ENCODE assay signal across 8 cellular contexts in the genomic region with DNA sequence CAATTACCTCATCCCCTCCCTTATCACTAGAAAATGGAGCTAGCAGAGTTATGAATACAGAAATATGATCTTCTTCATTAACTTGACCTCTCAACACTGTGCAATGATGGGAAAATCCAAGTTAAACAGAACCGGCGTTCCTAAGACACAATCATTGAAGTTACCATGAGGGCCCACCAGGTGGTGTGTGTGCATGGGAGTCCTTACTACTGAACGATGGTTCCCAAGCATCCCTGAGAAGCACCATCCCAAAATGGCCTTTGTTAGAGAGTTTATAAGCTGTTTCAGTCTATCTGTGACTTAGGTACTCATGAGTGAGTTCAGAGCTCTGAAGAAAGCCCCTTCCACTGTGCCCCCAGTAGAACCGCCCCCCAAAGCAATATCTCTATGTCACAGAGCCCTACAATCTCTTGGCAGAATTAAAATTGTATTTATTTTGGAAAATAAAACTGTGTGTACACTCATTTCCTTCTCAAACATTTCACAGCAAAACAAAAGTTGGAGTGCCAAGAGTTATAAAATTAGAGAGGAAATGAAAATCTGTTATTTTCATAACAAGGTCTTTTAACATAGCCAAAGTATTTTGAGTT. TPM values are rescaled to one million over a fixed set of nuclear protein-coding genes. Genes with fewer than 3 reads are reported as not detected.
DNase-seq lines count a peak whose midpoint lies in the region; ATAC-seq, FAIRE-seq and TF ChIP-seq lines count a peak whose summit lies in the region.

No MANE protein-coding gene starts in this region.

- no peak for TF ChIP-seq EP300 in tibial nerve (IDR thresholded peaks at IDR 0.05)

- H3K4me3 ChIP-seq in choroid plexus epithelial cell (ENCODE audit: low read depth, low read length) (no peak overlapping the region), liver (ENCODE audit: low read depth in 1 of 3, low read length in 3 of 3) (no peak overlapping the region), tibial nerve (no peak overlapping the region)
- H3K4me3 ChIP-seq in CD8-positive, alpha-beta memory T cell (ENCODE audit: low read length): no peak overlapping the region

- H3K9me3 ChIP-seq in liver (ENCODE audit: control insufficient read depth in 4 of 4, low read length in 3 of 4) (no peaks in the 10 kb centered on the region), tibial nerve (no peaks in the 10 kb centered on the region)
- H3K9me3 ChIP-seq in CD8-positive, alpha-beta memory T cell (ENCODE audit: low read length): no peaks in the 10 kb centered on the region

- POLR2A ChIA-PET in CD8-positive, alpha-beta memory T cell (lab: Charles Lee): no interaction called here

- TF ChIP-seq CTCF in choroid plexus epithelial cell (conservative IDR thresholded peaks at IDR 0.05; ENCODE audit: low read depth, low read length): peak; percentile 68
- peak; percentile 56 for TF ChIP-seq CTCF in liver (IDR thresholded peaks at IDR 0.05; ENCODE audit: low read depth, low read length, missing input control)
- peak; percentile 34 to 57 (median 46) for TF ChIP-seq CTCF in tibial nerve (IDR thresholded peaks at IDR 0.05)

- H3K9me3 Mint-ChIP-seq in CD8-positive, alpha-beta memory T cell: no peaks in the 10 kb centered on the region

- no peaks in the 10 kb centered on the region for H3K4me1 ChIP-seq in liver (ENCODE audit: control insufficient read depth in 4 of 4, insufficient read depth in 4 of 4, low read length in 3 of 4)
- no peaks in the 10 kb centered on the region for H3K4me1 ChIP-seq in tibial nerve
- no peaks in the 10 kb centered on the region for H3K4me1 ChIP-seq in CD8-positive, alpha-beta memory T cell (ENCODE audit: insufficient read depth, low read length)

- no peak overlapping the region for H3K9ac ChIP-seq in liver (ENCODE audit: low read depth in 1 of 2, low read length in 2 of 2)

- FAIRE-seq in HTR-8/SVneo (lab: Jason Lieb, UNC): no peak

- peaks cover 0 to 4% (median 2%) of the 10 kb centered on the region in 4 donors for H3K27me3 ChIP-seq in liver (ENCODE audit: control insufficient read depth in 4 of 4, insufficient read depth in 4 of 4, low read length in 3 of 4)
- H3K27me3 ChIP-seq in tibial nerve: no peaks in the 10 kb centered on the region
- no peaks in the 10 kb centered on the region for H3K27me3 ChIP-seq in CD8-positive, alpha-beta memory T cell (ENCODE audit: insufficient read depth, low read length, poor library complexity, severe bottlenecking)

- peak overlapping the region in 1 of 8 donors; percentile 36 for H3K27ac Mint-ChIP-seq in CD8-positive, alpha-beta memory T cell

- TF ChIP-seq POLR2A in tibial nerve (IDR thresholded peaks at IDR 0.05): no peak

- DNase-seq in DMS53 (lab: John Stamatoyannopoulos, UW) (peak; percentile 64), HTR-8/SVneo (ENCODE audit: insufficient read length, low spot score) (peak; percentile 38), OCI-M1 (lab: John Stamatoyannopoulos, UW) (peak; percentile 63), choroid plexus epithelial cell (ENCODE audit: low read depth) (peak; percentile 68), tibial nerve (ENCODE audit: low spot score in 2 of 2) (peak in 1 of 2 donors; percentile 64)
- no peak for DNase-seq in CD8-positive, alpha-beta memory T cell

- no peak overlapping the region for H3K4me3 Mint-ChIP-seq in CD8-positive, alpha-beta memory T cell

- peak; percentile 77 to 87 for TF ChIP-seq RAD21 in liver (IDR thresholded peaks at IDR 0.05)

- H3K27ac ChIP-seq in liver (ENCODE audit: low read depth in 1 of 2, low read length in 2 of 2) (no peak overlapping the region), tibial nerve (no peak overlapping the region)
- H3K27ac ChIP-seq in CD8-positive, alpha-beta memory T cell (ENCODE audit: low read depth, low read length): no peak overlapping the region

- H3K36me3 ChIP-seq in liver (ENCODE audit: control insufficient read depth in 4 of 4, insufficient read depth in 3 of 4, low read depth in 1 of 4, low read length in 3 of 4): no peaks in the 10 kb centered on the region
- H3K36me3 ChIP-seq in tibial nerve: no peaks in the 10 kb centered on the region
- no peaks in the 10 kb centered on the region for H3K36me3 ChIP-seq in CD8-positive, alpha-beta memory T cell (ENCODE audit: insufficient read depth, low read length)

- CTCF ChIA-PET in CD8-positive, alpha-beta memory T cell (lab: Charles Lee): no interaction called here

- no peaks in the 10 kb centered on the region for H3K4me1 Mint-ChIP-seq in CD8-positive, alpha-beta memory T cell

- peak; percentile 41 for ATAC-seq in GM19468 (IDR thresholded peaks at IDR 0.05; ENCODE audit: extremely low read depth, unreplicated experiment)

- 12% methylated on average over 4 of the region's 4 CpGs for WGBS in liver
- 12 to 16% methylated on average over 4 of the region's 4 CpGs for WGBS in tibial nerve, 2 donors

- no peaks in the 10 kb centered on the region for H3K27me3 Mint-ChIP-seq in CD8-positive, alpha-beta memory T cell

- no peaks in the 10 kb centered on the region for H3K36me3 Mint-ChIP-seq in CD8-positive, alpha-beta memory T cell

TF ChIP-seq in liver, 16 proteins besides CTCF, POLR2A, EP300 and RAD21:
- TF ChIP-seq, protein P1, sequence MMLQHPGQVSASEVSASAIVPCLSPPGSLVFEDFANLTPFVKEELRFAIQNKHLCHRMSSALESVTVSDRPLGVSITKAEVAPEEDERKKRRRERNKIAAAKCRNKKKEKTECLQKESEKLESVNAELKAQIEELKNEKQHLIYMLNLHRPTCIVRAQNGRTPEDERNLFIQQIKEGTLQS (IDR thresholded peaks at IDR 0.05): no peak
- TF ChIP-seq, protein P2, sequence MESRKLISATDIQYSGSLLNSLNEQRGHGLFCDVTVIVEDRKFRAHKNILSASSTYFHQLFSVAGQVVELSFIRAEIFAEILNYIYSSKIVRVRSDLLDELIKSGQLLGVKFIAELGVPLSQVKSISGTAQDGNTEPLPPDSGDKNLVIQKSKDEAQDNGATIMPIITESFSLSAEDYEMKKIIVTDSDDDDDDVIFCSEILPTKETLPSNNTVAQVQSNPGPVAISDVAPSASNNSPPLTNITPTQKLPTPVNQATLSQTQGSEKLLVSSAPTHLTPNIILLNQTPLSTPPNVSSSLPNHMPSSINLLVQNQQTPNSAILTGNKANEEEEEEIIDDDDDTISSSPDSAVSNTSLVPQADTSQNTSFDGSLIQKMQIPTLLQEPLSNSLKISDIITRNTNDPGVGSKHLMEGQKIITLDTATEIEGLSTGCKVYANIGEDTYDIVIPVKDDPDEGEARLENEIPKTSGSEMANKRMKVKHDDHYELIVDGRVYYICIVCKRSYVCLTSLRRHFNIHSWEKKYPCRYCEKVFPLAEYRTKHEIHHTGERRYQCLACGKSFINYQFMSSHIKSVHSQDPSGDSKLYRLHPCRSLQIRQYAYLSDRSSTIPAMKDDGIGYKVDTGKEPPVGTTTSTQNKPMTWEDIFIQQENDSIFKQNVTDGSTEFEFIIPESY (IDR thresholded peaks at IDR 0.05): no peak
- TF ChIP-seq, protein P3, sequence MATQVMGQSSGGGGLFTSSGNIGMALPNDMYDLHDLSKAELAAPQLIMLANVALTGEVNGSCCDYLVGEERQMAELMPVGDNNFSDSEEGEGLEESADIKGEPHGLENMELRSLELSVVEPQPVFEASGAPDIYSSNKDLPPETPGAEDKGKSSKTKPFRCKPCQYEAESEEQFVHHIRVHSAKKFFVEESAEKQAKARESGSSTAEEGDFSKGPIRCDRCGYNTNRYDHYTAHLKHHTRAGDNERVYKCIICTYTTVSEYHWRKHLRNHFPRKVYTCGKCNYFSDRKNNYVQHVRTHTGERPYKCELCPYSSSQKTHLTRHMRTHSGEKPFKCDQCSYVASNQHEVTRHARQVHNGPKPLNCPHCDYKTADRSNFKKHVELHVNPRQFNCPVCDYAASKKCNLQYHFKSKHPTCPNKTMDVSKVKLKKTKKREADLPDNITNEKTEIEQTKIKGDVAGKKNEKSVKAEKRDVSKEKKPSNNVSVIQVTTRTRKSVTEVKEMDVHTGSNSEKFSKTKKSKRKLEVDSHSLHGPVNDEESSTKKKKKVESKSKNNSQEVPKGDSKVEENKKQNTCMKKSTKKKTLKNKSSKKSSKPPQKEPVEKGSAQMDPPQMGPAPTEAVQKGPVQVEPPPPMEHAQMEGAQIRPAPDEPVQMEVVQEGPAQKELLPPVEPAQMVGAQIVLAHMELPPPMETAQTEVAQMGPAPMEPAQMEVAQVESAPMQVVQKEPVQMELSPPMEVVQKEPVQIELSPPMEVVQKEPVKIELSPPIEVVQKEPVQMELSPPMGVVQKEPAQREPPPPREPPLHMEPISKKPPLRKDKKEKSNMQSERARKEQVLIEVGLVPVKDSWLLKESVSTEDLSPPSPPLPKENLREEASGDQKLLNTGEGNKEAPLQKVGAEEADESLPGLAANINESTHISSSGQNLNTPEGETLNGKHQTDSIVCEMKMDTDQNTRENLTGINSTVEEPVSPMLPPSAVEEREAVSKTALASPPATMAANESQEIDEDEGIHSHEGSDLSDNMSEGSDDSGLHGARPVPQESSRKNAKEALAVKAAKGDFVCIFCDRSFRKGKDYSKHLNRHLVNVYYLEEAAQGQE (IDR thresholded peaks at IDR 0.05): no peak
- TF ChIP-seq SP1 (IDR thresholded peaks at IDR 0.05) (no peak), HNF4A (conservative IDR thresholded peaks at IDR 0.05) (no peak), RXRA (IDR thresholded peaks at IDR 0.05) (no peak), YY1 (IDR thresholded peaks at IDR 0.05) (no peak), HNF4G (IDR thresholded peaks at IDR 0.05) (no peak), GABPA (IDR thresholded peaks at IDR 0.05 in 1 of 2, conservative IDR thresholded peaks at IDR 0.05 in 1 of 2) (no peak), NR2F2 (IDR thresholded peaks at IDR 0.05) (no peak), TAF1 (conservative IDR thresholded peaks at IDR 0.05) (no peak), FOXA1 (IDR thresholded peaks at IDR 0.05) (no peak)
- TF ChIP-seq, protein P4, sequence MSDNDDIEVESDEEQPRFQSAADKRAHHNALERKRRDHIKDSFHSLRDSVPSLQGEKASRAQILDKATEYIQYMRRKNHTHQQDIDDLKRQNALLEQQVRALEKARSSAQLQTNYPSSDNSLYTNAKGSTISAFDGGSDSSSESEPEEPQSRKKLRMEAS (IDR thresholded peaks at IDR 0.05): no peak

RNA-seq across cellular contexts. Expression of a gene that starts 56.8 kb away (rescaled TPM):
- total RNA-seq in liver (under 1 TPM; under 0.01 to 0.17 TPM), tibial nerve (under 1 TPM in 2 of 4 donors, not detected in 2; 0.21 to 0.59 TPM)
- under 1 TPM in 1 of 2 donors, not detected in 1; 0.05 TPM for polyA plus RNA-seq in liver
- not detected for total RNA-seq in CD8-positive, alpha-beta memory T cell
- polyA plus RNA-seq in CD8-positive, alpha-beta memory T cell: not detected

Comparison
In these comparisons a context has a peak if more than half of its experiments do, and no peak if none do; other contexts are left out.
1. DNase-seq: peak in DMS53 (single experiment), HTR-8/SVneo (single experiment), OCI-M1 (single experiment) and choroid plexus epithelial cell (single experiment); none in CD8-positive, alpha-beta memory T cell (0 of 5).
2. Peak in every context shown above with its lines, with median percentiles within 50 percentile points of each other: CTCF ChIP-seq.